Comparison of ENCODE assay signal across 8 cellular contexts in the genomic region with DNA sequence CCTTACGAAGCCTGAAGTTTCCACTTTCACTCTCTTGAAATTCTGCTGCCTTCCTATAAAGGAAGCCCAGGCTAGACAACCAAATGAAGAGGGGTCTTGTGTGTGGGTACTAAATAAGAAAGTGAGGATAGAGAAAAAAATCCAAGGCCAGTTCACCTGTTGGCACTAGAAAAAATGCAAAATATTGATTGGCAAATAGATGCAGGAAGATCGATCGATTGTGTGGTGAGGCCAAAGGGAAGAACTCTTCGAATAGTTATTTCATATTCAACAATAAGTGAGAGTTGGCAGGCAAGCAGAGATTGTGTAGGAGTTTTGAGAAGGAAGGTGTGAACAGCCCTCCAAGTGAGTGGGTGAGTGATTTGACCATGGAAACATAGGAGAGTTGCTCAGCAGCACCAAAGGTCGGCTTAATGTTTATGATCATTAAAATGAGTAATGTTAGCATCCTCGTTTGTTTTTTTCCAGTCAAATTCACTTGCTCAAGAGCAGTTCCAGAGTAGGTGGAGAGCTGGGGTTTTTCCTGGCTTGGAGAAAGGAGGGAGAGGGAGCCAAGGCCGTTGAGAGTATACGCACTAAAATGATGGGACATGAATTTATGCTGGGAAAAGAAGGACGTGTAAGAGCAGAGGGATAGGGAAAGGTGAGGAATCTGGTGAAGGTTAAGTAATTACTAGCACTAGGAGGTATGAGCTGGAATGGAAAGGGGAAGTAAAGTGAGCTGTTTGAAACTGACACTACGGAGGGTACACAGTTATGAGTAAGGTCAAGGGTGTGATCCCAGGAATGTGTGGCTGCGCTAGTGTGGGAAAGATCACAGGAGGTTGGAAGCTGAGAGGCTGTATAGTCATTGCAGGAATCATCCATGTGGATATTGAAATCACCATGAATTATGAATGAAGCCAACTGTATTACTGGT. TPM values are rescaled to one million over a fixed set of nuclear protein-coding genes. Genes with fewer than 3 reads are reported as not detected.
DNase-seq lines count a peak whose midpoint lies in the region; ATAC-seq, FAIRE-seq and TF ChIP-seq lines count a peak whose summit lies in the region.

No MANE protein-coding gene starts in this region.

- no peak for ATAC-seq in PC-3
- no peak for ATAC-seq in HG02571 (IDR thresholded peaks at IDR 0.05; ENCODE audit: unreplicated experiment)
- ATAC-seq in left ventricle myocardium superior, result no peak

- CTCF ChIA-PET in PC-3 (lab: Charles Lee) (no interaction called here), endothelial cell of umbilical vein (lab: Charles Lee) (interaction anchor here (0.8 to 1.4 kb wide), 5 partner anchors 10 to 554 kb away, joined by 3 to 5 read pairs (median 4); no protein-coding TSS in a partner anchor)

- no peaks in the 10 kb centered on the region for H3K9me1 ChIP-seq in endothelial cell of umbilical vein (replicated peaks; ENCODE audit: control insufficient read depth, extremely low read depth, insufficient read depth, low read length)

- H3K27me3 ChIP-seq in PC-3 (ENCODE audit: low read length) (0 out of 2 replicates have a peak, but pooled peaks cover 3% of the 10 kb centered on the region), endothelial cell of umbilical vein (ENCODE audit: control insufficient read depth in 2 of 2, insufficient read depth in 2 of 2, low read length in 2 of 2) (peaks cover 10 to 12% of the 10 kb centered on the region in 2 experiments), rectal smooth muscle tissue (ENCODE audit: control insufficient read depth, insufficient read depth, low read length) (no peaks in the 10 kb centered on the region)

- peaks cover 18% of the 10 kb centered on the region for H3K4me1 ChIP-seq in PC-3 (ENCODE audit: insufficient read depth, low read length)
- H3K4me1 ChIP-seq in endothelial cell of umbilical vein (ENCODE audit: control insufficient read depth, extremely low read depth, insufficient read depth, low read length), result peaks cover 7% of the 10 kb centered on the region
- peaks cover 11% of the 10 kb centered on the region for H3K4me1 ChIP-seq in rectal smooth muscle tissue (ENCODE audit: control insufficient read depth, insufficient read depth, low read length)

- DNase-seq in PC-3 (peak; percentile 44), endothelial cell of umbilical vein (ENCODE audit: low read depth, low spot score) (no peak), NCI-H1092 treated with DMSO at 0.1 percent for 48 hours (lab: John Stamatoyannopoulos, UW) (no peak), T1000 (lab: John Stamatoyannopoulos, UW) (no peak), left ventricle myocardium superior (no peak)

- H3K4me2 ChIP-seq in PC-3 (ENCODE audit: low read length) (peak overlapping the region; percentile 94; the same call in 1 of the 2 replicates), endothelial cell of umbilical vein (ENCODE audit: insufficient read depth, low read length) (no peak overlapping the region)

- H3K9ac ChIP-seq in PC-3 (ENCODE audit: low read length), result no peak overlapping the region
- no peak overlapping the region for H3K9ac ChIP-seq in endothelial cell of umbilical vein (replicated peaks; ENCODE audit: extremely low read depth, insufficient read depth, low read length)
- no peak overlapping the region for H3K9ac ChIP-seq in rectal smooth muscle tissue (ENCODE audit: low read length)

- H3K79me2 ChIP-seq in PC-3 (ENCODE audit: low read length) (peaks cover 37% of the 10 kb centered on the region), endothelial cell of umbilical vein (ENCODE audit: control insufficient read depth, insufficient read depth, low read length) (peaks cover 34% of the 10 kb centered on the region)

- H3K27ac ChIP-seq in PC-3 (ENCODE audit: low read length) (no peak overlapping the region), endothelial cell of umbilical vein (ENCODE audit: insufficient read depth, low read depth, low read length) (no peak overlapping the region), rectal smooth muscle tissue (ENCODE audit: low read depth, low read length) (peak overlapping the region; percentile 84)

- H3K9me3 ChIP-seq in PC-3 (ENCODE audit: low read length) (no peaks in the 10 kb centered on the region), endothelial cell of umbilical vein (replicated peaks; ENCODE audit: control insufficient read depth, insufficient read depth, low read length) (no peaks in the 10 kb centered on the region)

- POLR2A ChIA-PET in PC-3 (lab: Charles Lee; ENCODE audit: unreplicated experiment), result interaction anchor here (0.5 kb wide), 1 partner anchor 62 kb away, joined by 5 read pairs; no protein-coding TSS in a partner anchor
- POLR2A ChIA-PET in endothelial cell of umbilical vein (lab: Charles Lee), result no interaction called here

- H3F3A ChIP-seq in PC-3 (ENCODE audit: low read length, unreplicated experiment), result no peaks in the 10 kb centered on the region

- TF ChIP-seq CTCF in GM12875 (IDR thresholded peaks at IDR 0.05; ENCODE audit: borderline replicate concordance, insufficient read depth, low read depth, low read length), result no peak
- no peak for TF ChIP-seq CTCF in PC-3 (conservative IDR thresholded peaks at IDR 0.05; ENCODE audit: low read depth, low read length)
- no peak for TF ChIP-seq CTCF in endothelial cell of umbilical vein (IDR thresholded peaks at IDR 0.05; ENCODE audit: extremely low read depth in 1 of 2, insufficient read depth in 1 of 2, low read depth in 1 of 2, low read length in 2 of 2)

- peak overlapping the region; percentile 8 for H3K4me3 ChIP-seq in GM12875 (ENCODE audit: low read depth, low read length)
- H3K4me3 ChIP-seq in PC-3 (ENCODE audit: low read length), result peak overlapping the region; percentile 98; the same call in 1 of the 2 replicates
- H3K4me3 ChIP-seq in endothelial cell of umbilical vein (replicated peaks in 1 of 3; ENCODE audit: insufficient read depth in 1 of 3, low read depth in 1 of 3, low read length in 3 of 3), result no peak overlapping the region
- peak overlapping the region; percentile 97 for H3K4me3 ChIP-seq in rectal smooth muscle tissue (ENCODE audit: low read length)

- dilution Hi-C loops in endothelial cell of umbilical vein (cut with MboI; ENCODE audit: extremely low pct_ligation_motif_present, low sequenced_read_pairs), result loop anchor here (25.0 kb wide), 1 partner anchor 537 kb away; no protein-coding TSS in a partner anchor

- H3K9me2 ChIP-seq in PC-3 (replicated peaks; ENCODE audit: low read length), result no peaks in the 10 kb centered on the region

- TF ChIP-seq POLR2A in endothelial cell of umbilical vein (IDR thresholded peaks at IDR 0.05; ENCODE audit: low read depth, low read length), result no peak

- H2AFZ ChIP-seq in PC-3 (ENCODE audit: low read length) (peak overlapping the region; percentile 73), endothelial cell of umbilical vein (ENCODE audit: low read depth, low read length) (peak overlapping the region; percentile 43)

- H4K20me1 ChIP-seq in PC-3 (ENCODE audit: low read length) (peaks cover 8% of the 10 kb centered on the region; the same call in 1 of the 2 replicates), endothelial cell of umbilical vein (replicated peaks; ENCODE audit: control insufficient read depth, extremely low read depth, insufficient read depth, low read length) (no peaks in the 10 kb centered on the region)

- FAIRE-seq in endothelial cell of umbilical vein (lab: Jason Lieb, UNC), result no peak

- H3K36me3 ChIP-seq in PC-3 (ENCODE audit: low read depth, low read length) (no peaks in the 10 kb centered on the region), endothelial cell of umbilical vein (ENCODE audit: control insufficient read depth in 2 of 2, extremely low read depth in 1 of 2, insufficient read depth in 2 of 2, low read length in 2 of 2) (no peaks in the 10 kb centered on the region), rectal smooth muscle tissue (ENCODE audit: control insufficient read depth, insufficient read depth, low read length) (no peaks in the 10 kb centered on the region)

- intact Hi-C loops in PC-3 (cut with micrococcal nuclease), result loop anchor here (10.0 kb wide), 1 partner anchor 790 kb away; no protein-coding TSS in a partner anchor
- intact Hi-C loops in endothelial cell of umbilical vein (cut with micrococcal nuclease), result loop anchor here (10.0 kb wide), 2 partner anchors 250 to 910 kb away; a partner anchor contains a TSS
- intact Hi-C loops in left ventricle myocardium superior (cut with micrococcal nuclease), result loop anchor here (10.0 kb wide), 1 partner anchor 70 kb away; a partner anchor contains a TSS

- BruUV-seq in PC-3 (replicated peaks; lab: Mats Ljungman, UMichigan), result no TSS peak
- no TSS peak for BruUV-seq in endothelial cell of umbilical vein (replicated peaks; lab: Mats Ljungman, UMichigan)

TF ChIP-seq in endothelial cell of umbilical vein, 7 proteins besides CTCF, POLR2A, EP300 and RAD21:
- TF ChIP-seq, protein P1, sequence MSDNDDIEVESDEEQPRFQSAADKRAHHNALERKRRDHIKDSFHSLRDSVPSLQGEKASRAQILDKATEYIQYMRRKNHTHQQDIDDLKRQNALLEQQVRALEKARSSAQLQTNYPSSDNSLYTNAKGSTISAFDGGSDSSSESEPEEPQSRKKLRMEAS (IDR thresholded peaks at IDR 0.05; ENCODE audit: insufficient read depth, insufficient read length), result no peak
- TF ChIP-seq JUN (IDR thresholded peaks at IDR 0.05; ENCODE audit: borderline replicate concordance, insufficient read depth, insufficient read length, low read depth), result no peak
- no peak for TF ChIP-seq FOS (IDR thresholded peaks at IDR 0.05; ENCODE audit: borderline replicate concordance, insufficient read depth, low read length)
- TF ChIP-seq EZH2 (IDR thresholded peaks at IDR 0.05; ENCODE audit: borderline replicate concordance, low read depth, low read length, severe bottlenecking), result no peak
- no peak for TF ChIP-seq MYC (IDR thresholded peaks at IDR 0.05; ENCODE audit: low read depth, low read length)
- TF ChIP-seq GATA2 (IDR thresholded peaks at IDR 0.05; ENCODE audit: insufficient read depth, insufficient read length, low read depth, low read length), result no peak
- TF ChIP-seq POLR2AphosphoS5 (IDR thresholded peaks at IDR 0.05; ENCODE audit: insufficient read depth, low read depth, low read length), result no peak

RNA-seq across cellular contexts. Expression of a gene that starts 1.1 kb away (rescaled TPM):
- 24.0 and 24.7 TPM in 2 replicates for total RNA-seq in PC-3 (2014; rRNA removed)
- 34.1 and 34.7 TPM in 2 replicates for total RNA-seq in endothelial cell of umbilical vein
- polyA plus RNA-seq in endothelial cell of umbilical vein, result 8.3 and 10.8 TPM in 2 replicates
- polyA plus RNA-seq in endothelial cell of umbilical vein (2011; cell fraction: cytosol; rRNA removed), result 10.3 and 11.8 TPM in 2 replicates
- polyA plus RNA-seq in endothelial cell of umbilical vein (2011; cell fraction: nucleus; rRNA removed), result 42.0 and 58.8 TPM in 2 replicates
- polyA plus RNA-seq in endothelial cell of umbilical vein (2012), result 15.6 and 21.4 TPM in 2 replicates
- polyA minus RNA-seq in endothelial cell of umbilical vein, result 12.3 and 20.7 TPM in 2 replicates
- polyA minus RNA-seq in endothelial cell of umbilical vein (2011; cell fraction: cytosol; rRNA and poly(A)+ RNA removed), result 9.3 TPM
- polyA minus RNA-seq in endothelial cell of umbilical vein (2011; cell fraction: nucleus; rRNA and poly(A)+ RNA removed), result 47.4 and 61.3 TPM in 2 replicates
- total RNA-seq in left ventricle myocardium superior, result 26.2 TPM

Comparison
In these comparisons a context has a peak if more than half of its experiments do, and no peak if none do; other contexts are left out.
1. H3K4me3 ChIP-seq: peak in GM12875 (single experiment), PC-3 (single experiment) and rectal smooth muscle tissue (single experiment); none in endothelial cell of umbilical vein (0 of 3).